ENCODE assay signal across 22 cellular contexts in the genomic region with DNA sequence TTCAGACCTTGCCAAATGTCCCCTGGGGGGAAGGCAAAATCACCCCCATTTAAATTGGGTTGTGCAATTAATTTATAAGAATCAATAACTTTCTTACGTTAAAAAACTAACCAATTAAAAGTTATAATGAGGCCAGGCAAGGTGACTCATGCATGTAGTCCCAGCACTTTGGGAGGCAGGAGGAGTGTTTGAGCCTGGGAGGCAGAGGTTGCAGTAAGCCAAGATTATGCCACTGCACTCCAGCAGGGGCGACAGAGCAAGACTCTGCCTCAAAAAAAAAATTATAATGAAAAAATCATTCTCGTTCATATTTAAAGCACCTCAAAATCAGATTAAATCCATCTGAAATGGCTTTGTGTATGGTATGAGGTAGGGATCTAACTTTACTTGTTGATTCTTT. TPM values are rescaled to one million over a fixed set of nuclear protein-coding genes. Genes with fewer than 3 reads are reported as not detected.
DNase-seq lines count a peak whose midpoint lies in the region; ATAC-seq, FAIRE-seq and TF ChIP-seq lines count a peak whose summit lies in the region.
"Had no signal": no experiment of that assay in that cellular context is flagged by ENCODE, and none has a peak within 500 bp of the region (broad histone marks: within the 10 kb centered on the region; RNA-seq: fewer than 3 reads in every experiment).

No MANE protein-coding gene starts in this region.

- DNase-seq in Daoy (ENCODE audit: low read depth) = peak; percentile 58
- DNase-seq in M059J (ENCODE audit: low read depth) = peak; percentile 16
- DNase-seq in brain microvascular endothelial cell = peak; percentile 17
- DNase-seq in keratinocyte (ENCODE audit: low read depth, low spot score) = no peak
- DNase-seq in activated CD4-positive, alpha-beta T cell treated with anti-CD3 and anti-CD28 coated beads for 48 hours = no peak
- DNase-seq in activated CD8-positive, alpha-beta memory T cell treated with anti-CD3 and anti-CD28 coated beads, Interleukin-2, amount 50 U/mL, for 48 hours = no peak
- no peak for DNase-seq in stimulated activated naive CD8-positive, alpha-beta T cell treated with anti-CD3 and anti-CD28 coated beads, Interleukin-15, amount 100 ng/mL, for 72 hours
- DNase-seq: activated CD4-positive, alpha-beta T cell treated with anti-CD3 and anti-CD28 coated beads for 36 hours; activated naive CD4-positive, alpha-beta T cell treated with anti-CD3 and anti-CD28 coated beads, Interleukin-2, amount 50 U/mL, for 16 hours; effector CD4-positive, alpha-beta T cell; GOT3; natural killer cell; NCI-H2081 treated with DMSO at 0.1 percent for 48 hours; NCI-H748 treated with DMSO at 0.1 percent for 48 hours; Right ventricle myocardium superior had no signal

- peaks cover 33% of the 10 kb centered on the region for H3K27me3 Mint-ChIP-seq in stimulated activated naive CD8-positive, alpha-beta T cell treated with anti-CD3 and anti-CD28 coated beads, Interleukin-15, amount 100 ng/mL, for 72 hours

- no peaks in the 10 kb centered on the region for H3K4me1 ChIP-seq in keratinocyte (ENCODE audit: control insufficient read depth, extremely low read depth, insufficient read depth, low read length)
- H3K4me1 ChIP-seq: gastroesophageal sphincter had no signal

- dilution Hi-C loops in keratinocyte (cut with MboI; ENCODE audit: extremely low pct_ligation_motif_present, low sequenced_read_pairs) = no loop called here

- no peak overlapping the region for H3K9ac ChIP-seq in keratinocyte (ENCODE audit: control insufficient read depth, extremely low read depth, insufficient read depth, low read length)
- H3K9ac ChIP-seq: BLaER1 treated with 17β-estradiol and CSF1 and Interleukin-3, amounts not matched to agents 10 nM and 100 nM had no signal

- no peak for ATAC-seq in stimulated activated naive CD8-positive, alpha-beta T cell treated with anti-CD3 and anti-CD28 coated beads, Interleukin-15, amount 100 ng/mL, for 72 hours
- no peak for ATAC-seq in HG03095 (IDR thresholded peaks at IDR 0.05; ENCODE audit: unreplicated experiment)
- ATAC-seq: activated CD4-positive, alpha-beta T cell treated with anti-CD3 and anti-CD28 coated beads for 36 hours; gastroesophageal sphincter; natural killer cell had no signal

- no peak overlapping the region for H3K27ac ChIP-seq in brain microvascular endothelial cell
- H3K27ac ChIP-seq in keratinocyte (ENCODE audit: control insufficient read depth, insufficient read depth, low read length) = no peak overlapping the region
- H3K27ac ChIP-seq: BLaER1 treated with 17β-estradiol and CSF1 and Interleukin-3, amounts not matched to agents 10 nM and 100 nM; gastroesophageal sphincter had no signal

- no peak overlapping the region for H3K27ac Mint-ChIP-seq in stimulated activated naive CD8-positive, alpha-beta T cell treated with anti-CD3 and anti-CD28 coated beads, Interleukin-15, amount 100 ng/mL, for 72 hours
- H3K27ac Mint-ChIP-seq: activated CD4-positive, alpha-beta T cell treated with anti-CD3 and anti-CD28 coated beads for 36 hours; brain; natural killer cell had no signal

- H3K4me3 Mint-ChIP-seq in stimulated activated naive CD8-positive, alpha-beta T cell treated with anti-CD3 and anti-CD28 coated beads, Interleukin-15, amount 100 ng/mL, for 72 hours = no peak overlapping the region
- H3K4me3 Mint-ChIP-seq: activated CD4-positive, alpha-beta T cell treated with anti-CD3 and anti-CD28 coated beads for 36 hours; brain; natural killer cell had no signal

- no peaks in the 10 kb centered on the region for H4K20me1 ChIP-seq in keratinocyte (ENCODE audit: control insufficient read depth, extremely low read depth, insufficient read depth, low read length)
- H4K20me1 ChIP-seq: BLaER1 treated with 17β-estradiol and CSF1 and Interleukin-3, amounts not matched to agents 10 nM and 100 nM had no signal

- in situ Hi-C loops in brain microvascular endothelial cell (cut with HindIII; ENCODE audit: low pct_ligation_motif_present, low sequenced_read_pairs) = no loop called here

- H3K4me3 ChIP-seq in brain microvascular endothelial cell (ENCODE audit: low read depth, low read length) (no peak overlapping the region), keratinocyte (ENCODE audit: control insufficient read depth in 2 of 3, extremely low read depth in 1 of 3, insufficient read depth in 2 of 3, low read depth in 1 of 3, low read length in 3 of 3) (no peak overlapping the region)
- H3K4me3 ChIP-seq: BLaER1 treated with 17β-estradiol and CSF1 and Interleukin-3, amounts not matched to agents 10 nM and 100 nM; gastroesophageal sphincter had no signal

- TF ChIP-seq CTCF in brain microvascular endothelial cell (IDR thresholded peaks at IDR 0.05; ENCODE audit: low read depth, low read length, missing control alignments) = peak; percentile 59
- TF ChIP-seq CTCF in keratinocyte (optimal IDR thresholded peaks at IDR 0.05 in 1 of 3, IDR thresholded peaks at IDR 0.05 in 1 of 3, conservative IDR thresholded peaks at IDR 0.05 in 1 of 3; ENCODE audit: extremely low read depth in 1 of 3, insufficient read depth in 2 of 3, low read length in 3 of 3) = peak; percentile 12 to 73 (median 53)

- no peaks in the 10 kb centered on the region for H3K9me1 ChIP-seq in keratinocyte (ENCODE audit: control insufficient read depth, extremely low read depth, insufficient read depth, low read length)

- FAIRE-seq in keratinocyte (lab: Jason Lieb, UNC) = no peak

- H3K27me3 ChIP-seq in brain microvascular endothelial cell (replicated peaks) (no peaks in the 10 kb centered on the region), keratinocyte (ENCODE audit: control insufficient read depth, extremely low read depth, insufficient read depth, low read length) (no peaks in the 10 kb centered on the region)

- H3K9me3 Mint-ChIP-seq in stimulated activated naive CD8-positive, alpha-beta T cell treated with anti-CD3 and anti-CD28 coated beads, Interleukin-15, amount 100 ng/mL, for 72 hours = no peaks in the 10 kb centered on the region
- H3K9me3 Mint-ChIP-seq: natural killer cell had no signal

- no peak overlapping the region for H2AFZ ChIP-seq in keratinocyte (ENCODE audit: control insufficient read depth, low read length)

- H3K36me3 ChIP-seq in brain microvascular endothelial cell (replicated peaks) = no peaks in the 10 kb centered on the region
- H3K36me3 ChIP-seq in keratinocyte (ENCODE audit: control insufficient read depth in 2 of 2, extremely low read depth in 1 of 2, insufficient read depth in 2 of 2, low read length in 2 of 2) = no peaks in the 10 kb centered on the region
- H3K36me3 ChIP-seq: BLaER1 treated with 17β-estradiol and CSF1 and Interleukin-3, amounts not matched to agents 10 nM and 100 nM; gastroesophageal sphincter had no signal

- no peak overlapping the region for H3K4me2 ChIP-seq in keratinocyte (ENCODE audit: control insufficient read depth, extremely low read depth, insufficient read depth, low read depth, low read length)
- H3K4me2 ChIP-seq: BLaER1 treated with 17β-estradiol and CSF1 and Interleukin-3, amounts not matched to agents 10 nM and 100 nM had no signal

- H3K9me3 ChIP-seq in keratinocyte (ENCODE audit: control insufficient read depth, low read depth, low read length) = no peaks in the 10 kb centered on the region

- H3K4me1 Mint-ChIP-seq in stimulated activated naive CD8-positive, alpha-beta T cell treated with anti-CD3 and anti-CD28 coated beads, Interleukin-15, amount 100 ng/mL, for 72 hours = no peaks in the 10 kb centered on the region
- H3K4me1 Mint-ChIP-seq: brain, natural killer cell had no signal

- H3K79me2 ChIP-seq in keratinocyte (ENCODE audit: control insufficient read depth, insufficient read depth, low read length) = no peaks in the 10 kb centered on the region

RNA-seq across cellular contexts. Expression of a gene that starts 18.4 kb away (rescaled TPM):
- total RNA-seq in Daoy (2014; rRNA removed; shearing (Covaris generic)) = 0.18 and 0.34 TPM in 2 replicates
- not detected in 2 replicates for total RNA-seq in M059J (2014; rRNA removed; shearing (Covaris generic))
- not detected in 3 replicates for polyA plus RNA-seq in keratinocyte
- polyA plus RNA-seq in keratinocyte (2011; ENCODE audit: low read depth) = not detected
- not detected in 2 replicates for polyA plus RNA-seq in keratinocyte (2011; cell fraction: cytosol; rRNA removed)
- not detected in 2 replicates for polyA plus RNA-seq in keratinocyte (2011; cell fraction: nucleus; rRNA removed)
- polyA plus RNA-seq in keratinocyte (2012; ENCODE audit: low replicate concordance) = not detected in 2 replicates
- polyA minus RNA-seq in keratinocyte = not detected in 3 replicates
- not detected for polyA minus RNA-seq in keratinocyte (2011; cell fraction: cytosol; rRNA and poly(A)+ RNA removed)
- polyA minus RNA-seq in keratinocyte (2011; cell fraction: nucleus; rRNA and poly(A)+ RNA removed) = not detected in 2 replicates
- total RNA-seq: activated CD4-positive, alpha-beta T cell treated with anti-CD3 and anti-CD28 coated beads for 36 hours; lung microvascular endothelial cell; pulmonary artery endothelial cell; T-helper 2 cell treated with Interferon-gamma antibody and Interleukin-4, amounts not matched to agents 100 ng/mL and 5 ng/mL, for 36 hours had no signal

RNA-seq across cellular contexts. Expression of a gene that starts 28.1 kb away (rescaled TPM):
- total RNA-seq in Daoy (2014; rRNA removed; shearing (Covaris generic)) = 2.8 and 3.6 TPM in 2 replicates
- 4.1 and 13.7 TPM in 2 replicates for total RNA-seq in M059J (2014; rRNA removed; shearing (Covaris generic))
- 3.9 to 9.4 TPM (median 4.3 TPM) in 3 replicates for polyA plus RNA-seq in keratinocyte
- polyA plus RNA-seq in keratinocyte (2011; ENCODE audit: low read depth) = 3.3 TPM
- 1.8 and 6.0 TPM in 2 replicates for polyA plus RNA-seq in keratinocyte (2011; cell fraction: cytosol; rRNA removed)
- polyA plus RNA-seq in keratinocyte (2011; cell fraction: nucleus; rRNA removed) = 10.8 and 19.3 TPM in 2 replicates
- polyA plus RNA-seq in keratinocyte (2012; ENCODE audit: low replicate concordance) = 4.3 and 10.4 TPM in 2 replicates
- polyA minus RNA-seq in keratinocyte = 1.1 to 4.5 TPM (median 2.5 TPM) in 3 replicates
- polyA minus RNA-seq in keratinocyte (2011; cell fraction: cytosol; rRNA and poly(A)+ RNA removed) = not detected
- polyA minus RNA-seq in keratinocyte (2011; cell fraction: nucleus; rRNA and poly(A)+ RNA removed) = 5.0 and 6.2 TPM in 2 replicates

RNA-seq across cellular contexts. Expression of a gene that starts 34.8 kb away (rescaled TPM):
- total RNA-seq in Daoy (2014; rRNA removed; shearing (Covaris generic)) = 0.74 TPM in 1 of 2 replicates, not detected in the other
- total RNA-seq in M059J (2014; rRNA removed; shearing (Covaris generic)) = not detected in 2 replicates
- not detected in 3 replicates for polyA plus RNA-seq in keratinocyte
- polyA plus RNA-seq in keratinocyte (2011; ENCODE audit: low read depth) = not detected
- polyA plus RNA-seq in keratinocyte (2011; cell fraction: cytosol; rRNA removed) = not detected in 2 replicates
- polyA plus RNA-seq in keratinocyte (2011; cell fraction: nucleus; rRNA removed) = not detected in 2 replicates
- polyA plus RNA-seq in keratinocyte (2012; ENCODE audit: low replicate concordance) = not detected in 2 replicates
- polyA minus RNA-seq in keratinocyte = not detected in 3 replicates
- not detected for polyA minus RNA-seq in keratinocyte (2011; cell fraction: cytosol; rRNA and poly(A)+ RNA removed)
- polyA minus RNA-seq in keratinocyte (2011; cell fraction: nucleus; rRNA and poly(A)+ RNA removed) = not detected in 2 replicates
- total RNA-seq: activated CD4-positive, alpha-beta T cell treated with anti-CD3 and anti-CD28 coated beads for 36 hours; lung microvascular endothelial cell; pulmonary artery endothelial cell; Right ventricle myocardium superior; T-helper 2 cell treated with Interferon-gamma antibody and Interleukin-4, amounts not matched to agents 100 ng/mL and 5 ng/mL, for 36 hours had no signal

RNA-seq across cellular contexts. Expression of a gene that starts 58.8 kb away (rescaled TPM):
- not detected in 2 replicates for total RNA-seq in Daoy (2014; rRNA removed; shearing (Covaris generic))
- not detected in 2 replicates for total RNA-seq in M059J (2014; rRNA removed; shearing (Covaris generic))
- polyA plus RNA-seq in keratinocyte = 0.33 to 5.0 TPM (median 0.56 TPM) in 3 replicates
- polyA plus RNA-seq in keratinocyte (2011; ENCODE audit: low read depth) = 3.6 TPM
- 0.26 and 0.62 TPM in 2 replicates for polyA plus RNA-seq in keratinocyte (2011; cell fraction: cytosol; rRNA removed)
- 3.5 and 5.4 TPM in 2 replicates for polyA plus RNA-seq in keratinocyte (2011; cell fraction: nucleus; rRNA removed)
- polyA plus RNA-seq in keratinocyte (2012; ENCODE audit: low replicate concordance) = 0.50 and 6.6 TPM in 2 replicates
- 0.19 to 3.1 TPM (median 2.9 TPM) in 3 replicates for polyA minus RNA-seq in keratinocyte
- 4.0 TPM for polyA minus RNA-seq in keratinocyte (2011; cell fraction: cytosol; rRNA and poly(A)+ RNA removed)
- polyA minus RNA-seq in keratinocyte (2011; cell fraction: nucleus; rRNA and poly(A)+ RNA removed) = 4.6 and 6.5 TPM in 2 replicates
- total RNA-seq: activated CD4-positive, alpha-beta T cell treated with anti-CD3 and anti-CD28 coated beads for 36 hours; natural killer cell; pulmonary artery endothelial cell; T-helper 2 cell treated with Interferon-gamma antibody and Interleukin-4, amounts not matched to agents 100 ng/mL and 5 ng/mL, for 36 hours had no signal

Comparison
In these comparisons a context has a peak if more than half of its experiments do, and no peak if none do; other contexts are left out.
1. DNase-seq: peak in Daoy (single experiment), M059J (single experiment) and brain microvascular endothelial cell (single experiment); none in keratinocyte (single experiment), activated CD4-positive, alpha-beta T cell treated with anti-CD3 and anti-CD28 coated beads for 48 hours (single experiment), activated CD8-positive, alpha-beta memory T cell treated with anti-CD3 and anti-CD28 coated beads, Interleukin-2, amount 50 U/mL, for 48 hours (single experiment) and stimulated activated naive CD8-positive, alpha-beta T cell treated with anti-CD3 and anti-CD28 coated beads, Interleukin-15, amount 100 ng/mL, for 72 hours (0 of 2).